In the genomic region with DNA sequence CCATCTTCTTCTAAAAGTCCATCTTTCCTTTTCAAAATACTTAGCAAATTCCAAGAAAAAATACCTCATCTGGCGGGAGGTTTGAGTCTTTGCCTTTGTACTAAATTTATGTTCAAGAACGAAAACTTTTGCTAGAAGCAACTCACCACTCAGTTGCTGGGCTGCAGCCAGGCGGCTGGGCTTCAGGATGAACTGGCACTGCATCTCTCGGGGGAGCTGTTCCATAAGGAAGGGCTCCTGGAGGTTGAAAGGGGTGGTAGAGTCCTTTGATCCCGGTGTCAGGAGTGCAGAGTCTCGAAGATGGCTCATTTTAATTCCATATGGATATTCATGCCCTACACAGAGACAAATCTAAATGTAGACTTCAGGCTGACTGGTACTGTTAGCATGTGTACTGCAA, we compare ENCODE assay signal across 14 cellular contexts.
DNase-seq lines count a peak whose midpoint lies in the region; ATAC-seq and TF ChIP-seq lines count a peak whose summit lies in the region.
"Had no signal": no experiment of that assay in that cellular context is flagged by ENCODE, and none has a peak within 500 bp of the region (broad histone marks: within the 10 kb centered on the region; RNA-seq: fewer than 3 reads in every experiment).

No MANE protein-coding gene starts in this region.

- no peaks in the 10 kb centered on the region for H3K9me3 Mint-ChIP-seq in endodermal cell
- H3K9me3 Mint-ChIP-seq: IgD-negative memory B cell had no signal

- no TSS peak for BruUV-seq in A673 (replicated peaks; lab: Mats Ljungman, UMichigan)

- H3K36me3 ChIP-seq in H7 (replicated peaks; ENCODE audit: control insufficient read depth, insufficient read depth, low read length) (no peaks in the 10 kb centered on the region), endodermal cell (ENCODE audit: control insufficient read depth, insufficient read depth, low read length) (no peaks in the 10 kb centered on the region), mesendoderm (ENCODE audit: control insufficient read depth, insufficient read depth, low read length) (no peaks in the 10 kb centered on the region), A673 (ENCODE audit: insufficient read depth, low read length, poor library complexity, severe bottlenecking) (no peaks in the 10 kb centered on the region), right lobe of liver (peaks cover 0 to 2% (median 0%) of the 10 kb centered on the region in 4 donors)
- H3K36me3 ChIP-seq: BLaER1 had no signal

- no peak overlapping the region for H4K8ac ChIP-seq in mesendoderm (ENCODE audit: low read depth, low read length)

- no peak for ATAC-seq in right lobe of liver

- no peaks in the 10 kb centered on the region for H3K79me2 ChIP-seq in mesendoderm (ENCODE audit: control insufficient read depth, insufficient read depth, low read length)

- DNase-seq in NCI-H82 (lab: John Stamatoyannopoulos, UW) (peak; percentile 6), NCI-H82 treated with DMSO at 0.1 percent for 48 hours (lab: John Stamatoyannopoulos, UW; ENCODE audit: unreplicated experiment) (no peak), H7 (peak; percentile 57), endodermal cell (peak; percentile 61), mesendoderm (peak; percentile 22), A673 (ENCODE audit: low spot score) (no peak), anterior cingulate cortex (lab: John Stamatoyannopoulos, UW) (no peak), right lobe of liver (no peak)
- DNase-seq: AML-193; CD4-positive, CD25-positive, alpha-beta regulatory T cell; DMS53 had no signal

- no peak overlapping the region for H3K9ac ChIP-seq in endodermal cell (ENCODE audit: extremely low read depth, low read length, poor library complexity, severe bottlenecking)
- no peak overlapping the region for H3K9ac ChIP-seq in mesendoderm (ENCODE audit: low read length)
- H3K9ac ChIP-seq: BLaER1 had no signal

- H2BK120ac ChIP-seq in mesendoderm (ENCODE audit: low read depth, low read length): no peak overlapping the region

- no peaks in the 10 kb centered on the region for H3K36me3 Mint-ChIP-seq in endodermal cell (ENCODE audit: low read depth)
- H3K36me3 Mint-ChIP-seq: CD4-positive, CD25-positive, alpha-beta regulatory T cell; IgD-negative memory B cell had no signal

- H4K5ac ChIP-seq in mesendoderm (ENCODE audit: low read length): no peak overlapping the region

- CTCF ChIA-PET in A673 (lab: Charles Lee): no interaction called here

- no peak overlapping the region for H2AK5ac ChIP-seq in mesendoderm (ENCODE audit: low read length)

- intact Hi-C loops in A673 (cut with micrococcal nuclease; ENCODE audit: unreplicated experiment): no loop called here
- intact Hi-C loops in right lobe of liver (cut with DNase I): no loop called here

- no peak overlapping the region for H2BK5ac ChIP-seq in mesendoderm (ENCODE audit: low read length)

- no peak overlapping the region for H3K4me3 Mint-ChIP-seq in endodermal cell
- H3K4me3 Mint-ChIP-seq: CD4-positive, CD25-positive, alpha-beta regulatory T cell; IgD-negative memory B cell had no signal

- TF ChIP-seq POLR2A in right lobe of liver (IDR thresholded peaks at IDR 0.05): no peak

- peak; percentile 38 for TF ChIP-seq CTCF in endodermal cell (conservative IDR thresholded peaks at IDR 0.05)
- no peak for TF ChIP-seq CTCF in A673 (conservative IDR thresholded peaks at IDR 0.05; ENCODE audit: low read depth, low read length)
- no peak for TF ChIP-seq CTCF in right lobe of liver (IDR thresholded peaks at IDR 0.05)

- 54 to 70% methylated on average over 5 to 6 of the region's 6 CpGs for WGBS in endodermal cell (ENCODE audit: insufficient coverage in 1 of 2, insufficient read length in 1 of 2), 2 experiments
- WGBS in mesendoderm (ENCODE audit: extremely low coverage, insufficient coverage, low lambda C conversion rate): no CpG with 5 or more reads among the region's 6 CpGs
- WGBS in right lobe of liver (ENCODE audit: insufficient coverage, low coverage, low lambda C conversion rate, missing lambda C conversion rate): 71% methylated on average over 6 of the region's 6 CpGs

- no peak overlapping the region for H3K27ac Mint-ChIP-seq in endodermal cell
- H3K27ac Mint-ChIP-seq: CD4-positive, CD25-positive, alpha-beta regulatory T cell; IgD-negative memory B cell had no signal

- H3K4me1 ChIP-seq in endodermal cell (ENCODE audit: control insufficient read depth, insufficient read depth, low read length) (no peaks in the 10 kb centered on the region), mesendoderm (ENCODE audit: control insufficient read depth, low read depth, low read length) (no peaks in the 10 kb centered on the region), A673 (ENCODE audit: insufficient read depth, low read length, poor library complexity, severe bottlenecking) (no peaks in the 10 kb centered on the region), right lobe of liver (no peaks in the 10 kb centered on the region)
- H3K4me1 ChIP-seq: BLaER1 had no signal

- no peaks in the 10 kb centered on the region for H3K79me1 ChIP-seq in mesendoderm (ENCODE audit: low read length)

- peaks cover 3% of the 10 kb centered on the region for H3K27me3 Mint-ChIP-seq in endodermal cell (ENCODE audit: insufficient read depth)

- H3K27ac ChIP-seq in endodermal cell (ENCODE audit: low read depth, low read length): no peak overlapping the region
- no peak overlapping the region for H3K27ac ChIP-seq in mesendoderm (ENCODE audit: low read depth, low read length)
- no peak overlapping the region for H3K27ac ChIP-seq in A673 (ENCODE audit: low read depth, low read length, poor library complexity, severe bottlenecking)
- H3K27ac ChIP-seq in right lobe of liver: no peak overlapping the region
- H3K27ac ChIP-seq: 22Rv1, BLaER1 had no signal

- H3K4ac ChIP-seq in mesendoderm (ENCODE audit: low read depth, low read length): no peak overlapping the region

- no peak overlapping the region for H3K23ac ChIP-seq in mesendoderm (ENCODE audit: low read length)

- no peak overlapping the region for H3K4me2 ChIP-seq in mesendoderm (ENCODE audit: low read length)
- H3K4me2 ChIP-seq: BLaER1 had no signal

- no peak overlapping the region for H3K18ac ChIP-seq in mesendoderm (ENCODE audit: low read length)

- POLR2A ChIA-PET in A673 (lab: Charles Lee; ENCODE audit: low non-redundant PET): no interaction called here

- H3K9me3 ChIP-seq in endodermal cell (ENCODE audit: control insufficient read depth, low read length) (no peaks in the 10 kb centered on the region), A673 (ENCODE audit: low read depth, low read length, poor library complexity, severe bottlenecking) (no peaks in the 10 kb centered on the region), right lobe of liver (no peaks in the 10 kb centered on the region)
- H3K9me3 ChIP-seq: BLaER1 had no signal

- H3K27me3 ChIP-seq in H7 (ENCODE audit: control insufficient read depth, insufficient read depth, low read length): no peaks in the 10 kb centered on the region
- no peaks in the 10 kb centered on the region for H3K27me3 ChIP-seq in endodermal cell (ENCODE audit: control insufficient read depth, insufficient read depth, low read length, poor library complexity, severe bottlenecking)
- H3K27me3 ChIP-seq in mesendoderm (ENCODE audit: insufficient read depth, low read length, poor library complexity): no peaks in the 10 kb centered on the region
- no peaks in the 10 kb centered on the region for H3K27me3 ChIP-seq in A673 (replicated peaks; ENCODE audit: insufficient read depth, low read depth, low read length, poor library complexity)
- no peaks in the 10 kb centered on the region for H3K27me3 ChIP-seq in right lobe of liver
- H3K27me3 ChIP-seq: BLaER1 had no signal

- H3K56ac ChIP-seq in mesendoderm (ENCODE audit: low read length): no peak overlapping the region

- no peaks in the 10 kb centered on the region for H3K4me1 Mint-ChIP-seq in endodermal cell
- H3K4me1 Mint-ChIP-seq: CD4-positive, CD25-positive, alpha-beta regulatory T cell had no signal

- H3K4me3 ChIP-seq in H7 (ENCODE audit: insufficient read depth, low read depth, low read length) (no peak overlapping the region), endodermal cell (ENCODE audit: low read length) (no peak overlapping the region), mesendoderm (ENCODE audit: low read length) (no peak overlapping the region), A673 (ENCODE audit: low read depth, low read length, poor library complexity, severe bottlenecking) (no peak overlapping the region), right lobe of liver (no peak overlapping the region)
- H3K4me3 ChIP-seq: BLaER1 had no signal

- no peak overlapping the region for H2BK15ac ChIP-seq in mesendoderm (replicated peaks; ENCODE audit: low read depth)

Comparison
In these comparisons a context has a peak if more than half of its experiments do, and no peak if none do; other contexts are left out.
1. DNase-seq: peak in NCI-H82 (single experiment), H7 (single experiment), endodermal cell (single experiment) and mesendoderm (single experiment); none in NCI-H82 treated with DMSO at 0.1 percent for 48 hours (single experiment), A673 (single experiment), anterior cingulate cortex (0 of 58) and right lobe of liver (0 of 3).